22 cellular contexts compared by ENCODE assay signal in genomic region chr1:230381564-230381963, GRCh38. TPM values are rescaled to one million over a fixed set of nuclear protein-coding genes. Genes with fewer than 3 reads are reported as not detected.
DNase-seq lines count a peak whose midpoint lies in the region; ATAC-seq, FAIRE-seq and TF ChIP-seq lines count a peak whose summit lies in the region.
"Had no signal": no experiment of that assay in that cellular context is flagged by ENCODE, and none has a peak within 500 bp of the region (broad histone marks: within the 10 kb centered on the region; RNA-seq: fewer than 3 reads in every experiment).

No MANE protein-coding gene starts in this region.

- no peaks in the 10 kb centered on the region for H3K27me3 ChIP-seq in BLaER1
- no peaks in the 10 kb centered on the region for H3K27me3 ChIP-seq in HUES64 (ENCODE audit: insufficient read depth, low read length)
- H3K27me3 ChIP-seq in neural progenitor cell, result no peaks in the 10 kb centered on the region
- no peaks in the 10 kb centered on the region for H3K27me3 ChIP-seq in gastrocnemius medialis
- H3K27me3 ChIP-seq: adrenal gland, gastroesophageal sphincter, SJSA1 had no signal

- no peak overlapping the region for H3K27ac ChIP-seq in BLaER1
- peak overlapping the region; percentile 57 for H3K27ac ChIP-seq in HUES64 (ENCODE audit: low read depth, low read length)
- no peak overlapping the region for H3K27ac ChIP-seq in neural progenitor cell
- no peak overlapping the region for H3K27ac ChIP-seq in gastrocnemius medialis
- no peak overlapping the region for H3K27ac ChIP-seq in OCI-LY7 (ENCODE audit: low read depth, low read length, poor library complexity, severe bottlenecking)
- H3K27ac ChIP-seq: adrenal gland, gastroesophageal sphincter, KMS-11, neutrophil, SJSA1 had no signal

- no peak for TF ChIP-seq POLR2A in gastrocnemius medialis (IDR thresholded peaks at IDR 0.05)

- H3K9me3 ChIP-seq in BLaER1 (peaks cover 29% of the 10 kb centered on the region), HUES64 (ENCODE audit: insufficient read depth, low read depth, low read length) (peaks cover 10% of the 10 kb centered on the region; the same call in 1 of the 2 replicates), neural progenitor cell (ENCODE audit: low read depth) (no peaks in the 10 kb centered on the region), gastrocnemius medialis (peaks cover 0 to 7% (median 3%) of the 10 kb centered on the region in 3 donors), OCI-LY7 (ENCODE audit: low read length) (peaks cover 10% of the 10 kb centered on the region; the same call in 1 of the 2 replicates)
- H3K9me3 ChIP-seq: neutrophil had no signal

- H4K20me1 ChIP-seq in BLaER1 (no peaks in the 10 kb centered on the region), neural progenitor cell (ENCODE audit: low read depth) (no peaks in the 10 kb centered on the region), OCI-LY7 (ENCODE audit: insufficient read depth, low read length) (no peaks in the 10 kb centered on the region)

- no peak for ATAC-seq in gastrocnemius medialis
- ATAC-seq: activated T-cell treated with anti-CD3 and anti-CD28 coated beads, Interleukin-2, amount 50 U/mL, for 4 hours; gastroesophageal sphincter had no signal

- no TSS peak for BruUV-seq in OCI-LY7 (replicated peaks; lab: Mats Ljungman, UMichigan)

- intact Hi-C loops in gastrocnemius medialis (cut with DNase I; ENCODE audit: low total_unique reads), result no loop called here
- intact Hi-C loops in OCI-LY7 (cut with micrococcal nuclease; ENCODE audit: unreplicated experiment), result no loop called here

- H3K36me3 ChIP-seq in BLaER1 (no peaks in the 10 kb centered on the region), HUES64 (ENCODE audit: insufficient read depth, low read length) (peaks cover 5% of the 10 kb centered on the region; the same call in 1 of the 2 replicates), neural progenitor cell (no peaks in the 10 kb centered on the region), gastrocnemius medialis (no peaks in the 10 kb centered on the region), OCI-LY7 (ENCODE audit: insufficient read depth, low read length) (no peaks in the 10 kb centered on the region)
- H3K36me3 ChIP-seq: adrenal gland, gastroesophageal sphincter, neutrophil, SJSA1 had no signal

- FAIRE-seq in RCC 7860 (lab: Jason Lieb, UNC), result no peak
- FAIRE-seq: bronchial epithelial cell had no signal

- H3K9me3 Mint-ChIP-seq in glutamatergic neuron (ENCODE audit: unreplicated experiment), result peaks cover 4% of the 10 kb centered on the region
- peaks cover 16% of the 10 kb centered on the region for H3K9me3 Mint-ChIP-seq in neural progenitor cell

- in situ Hi-C loops in gastrocnemius medialis (cut with MboI; ENCODE audit: low sequenced_read_pairs in 4 of 4), result no loop called here

- peak overlapping the region; percentile 7 for H3K4me3 Mint-ChIP-seq in glutamatergic neuron (ENCODE audit: unreplicated experiment)
- no peak overlapping the region for H3K4me3 Mint-ChIP-seq in neural progenitor cell
- H3K4me3 Mint-ChIP-seq: activated T-cell treated with anti-CD3 and anti-CD28 coated beads, Interleukin-2, amount 50 U/mL, for 4 hours; T-helper 1 cell treated with Interleukin-12 subunit alpha and Interleukin-12 subunit beta and Interleukin-4 antibody, amounts not matched to agents 30 μg/mL and 1 μg/mL, for 36 hours had no signal

- peak overlapping the region; percentile 39 for H2AFZ ChIP-seq in neural progenitor cell (replicated peaks)
- no peak overlapping the region for H2AFZ ChIP-seq in OCI-LY7 (ENCODE audit: low read length)

- POLR2A ChIA-PET in OCI-LY7 (lab: Charles Lee), result no interaction called here

- H3K9me2 ChIP-seq in OCI-LY7 (ENCODE audit: insufficient read depth, low read length), result no peaks in the 10 kb centered on the region

- H3K27me3 Mint-ChIP-seq in glutamatergic neuron (ENCODE audit: unreplicated experiment) (peaks cover 6% of the 10 kb centered on the region), neural progenitor cell (ENCODE audit: insufficient read depth, low read depth) (peaks cover 12% of the 10 kb centered on the region)

- H3K4me1 ChIP-seq in BLaER1, result peaks cover 9% of the 10 kb centered on the region
- peaks cover 19% of the 10 kb centered on the region for H3K4me1 ChIP-seq in HUES64 (ENCODE audit: insufficient read depth, low read length)
- H3K4me1 ChIP-seq in neural progenitor cell, result peaks cover 15% of the 10 kb centered on the region
- no peaks in the 10 kb centered on the region for H3K4me1 ChIP-seq in gastrocnemius medialis
- H3K4me1 ChIP-seq in OCI-LY7 (ENCODE audit: insufficient read depth, low read length, poor library complexity, severe bottlenecking), result no peaks in the 10 kb centered on the region
- H3K4me1 ChIP-seq: adrenal gland, gastroesophageal sphincter, SJSA1 had no signal

- H3K4me1 Mint-ChIP-seq in glutamatergic neuron (ENCODE audit: low read depth, unreplicated experiment) (peaks cover 34% of the 10 kb centered on the region), neural progenitor cell (peaks cover 19% of the 10 kb centered on the region)

- no peak for DNase-seq in glutamatergic neuron
- no peak for DNase-seq in neural progenitor cell (ENCODE audit: low spot score)
- no peak for DNase-seq in gastrocnemius medialis
- no peak for DNase-seq in NCI-H1436 treated with DMSO at 0.1 percent for 48 hours (lab: John Stamatoyannopoulos, UW)
- DNase-seq in RCC 7860 (ENCODE audit: low spot score), result no peak
- no peak for DNase-seq in OCI-LY7 (ENCODE audit: low spot score)
- DNase-seq: activated CD4-positive, alpha-beta T cell treated with anti-CD3 and anti-CD28 coated beads for 4 hours; activated naive CD4-positive, alpha-beta T cell; activated T-cell treated with anti-CD3 and anti-CD28 coated beads, Interleukin-2, amount 50 U/mL, for 4 hours; cortex of kidney; DMS153; stimulated activated CD4-positive, alpha-beta T cell treated with anti-CD3 and anti-CD28 coated beads, Interleukin-2, amount 100 ng/mL, for 24 hours had no signal

- H3K36me3 Mint-ChIP-seq in glutamatergic neuron (ENCODE audit: unreplicated experiment) (peaks cover 10% of the 10 kb centered on the region), neural progenitor cell (peaks cover 12% of the 10 kb centered on the region)

- CTCF ChIA-PET in OCI-LY7 (lab: Charles Lee; ENCODE audit: unreplicated experiment), result no interaction called here

- no peaks in the 10 kb centered on the region for H3F3A ChIP-seq in neural progenitor cell (ENCODE audit: low read depth)

- H3K4me2 ChIP-seq in BLaER1 (0 out of 2 replicates have a peak overlapping the region, but pooled peaks have one; percentile 14), neural progenitor cell (peak overlapping the region; percentile 21), OCI-LY7 (ENCODE audit: low read length) (no peak overlapping the region)
- H3K4me2 ChIP-seq: KMS-11, smooth muscle cell had no signal

- TF ChIP-seq CTCF in glutamatergic neuron (IDR thresholded peaks at IDR 0.05; ENCODE audit: partially characterized antibody, unreplicated experiment) (no peak), neural progenitor cell (IDR thresholded peaks at IDR 0.05) (no peak), gastrocnemius medialis (IDR thresholded peaks at IDR 0.05 in 4 of 5, conservative IDR thresholded peaks at IDR 0.05 in 1 of 5) (no peak), OCI-LY7 (conservative IDR thresholded peaks at IDR 0.05; ENCODE audit: low read length) (no peak)

- H3K27ac Mint-ChIP-seq in glutamatergic neuron (ENCODE audit: unreplicated experiment) (peak overlapping the region; percentile 64), neural progenitor cell (peak overlapping the region; percentile 94)
- H3K27ac Mint-ChIP-seq: T-helper 1 cell treated with Interleukin-12 subunit alpha and Interleukin-12 subunit beta and Interleukin-4 antibody, amounts not matched to agents 30 μg/mL and 1 μg/mL, for 36 hours had no signal

- H3K4me3 ChIP-seq in BLaER1 (no peak overlapping the region), HUES64 (ENCODE audit: low read length) (no peak overlapping the region), neural progenitor cell (no peak overlapping the region), gastrocnemius medialis (no peak overlapping the region), OCI-LY7 (ENCODE audit: low read depth, low read length, poor library complexity, severe bottlenecking) (no peak overlapping the region)
- H3K4me3 ChIP-seq: adrenal gland, gastroesophageal sphincter, SJSA1, smooth muscle cell had no signal

- H3K9ac ChIP-seq in BLaER1 (no peak overlapping the region), HUES64 (ENCODE audit: low read depth, low read length) (peak overlapping the region; percentile 13; the same call in 1 of the 2 replicates), neural progenitor cell (no peak overlapping the region)
- H3K9ac ChIP-seq: KMS-11 had no signal

- H3K79me2 ChIP-seq in neural progenitor cell (ENCODE audit: low read depth) (no peaks in the 10 kb centered on the region), OCI-LY7 (ENCODE audit: insufficient read depth, low read depth, low read length) (no peaks in the 10 kb centered on the region)

- WGBS in HUES64, result 76% methylated on average over 6 of the region's 6 CpGs

RNA-seq across cellular contexts. Expression of gene PGBD5, which starts 44.6 kb away (rescaled TPM):
- 11.9 TPM for polyA plus RNA-seq in HUES64 (2013, experiment 1 of 2)
- polyA plus RNA-seq in HUES64 (2013, experiment 2 of 2), result 11.0 TPM
- 72.4 TPM for total RNA-seq in glutamatergic neuron (ENCODE audit: unreplicated experiment)
- 1.2 and 3.6 TPM in 2 replicates for total RNA-seq in neural progenitor cell (ENCODE audit: low replicate concordance)
- 1 to 10 TPM; 1.0 to 4.5 (median 1.9) TPM for total RNA-seq in gastrocnemius medialis
- not detected in 2 replicates for total RNA-seq in OCI-LY7 (2014; rRNA removed; shearing (Covaris generic))
- not detected in 2 replicates for total RNA-seq in OCI-LY7 (2022)

Comparison
In these comparisons a context has a peak if more than half of its experiments do, and no peak if none do; other contexts are left out.
1. RNA of gene PGBD5, which starts 44.6 kb away (total RNA-seq): 72.4 TPM in glutamatergic neuron (single experiment); 1.0 to 4.5 TPM in gastrocnemius medialis, 1.2 to 3.6 TPM in neural progenitor cell and not detected in OCI-LY7; every median in the first group is over 10 times any median in the second.